Comparison of ENCODE assay signal across 19 cellular contexts in the genomic region with DNA sequence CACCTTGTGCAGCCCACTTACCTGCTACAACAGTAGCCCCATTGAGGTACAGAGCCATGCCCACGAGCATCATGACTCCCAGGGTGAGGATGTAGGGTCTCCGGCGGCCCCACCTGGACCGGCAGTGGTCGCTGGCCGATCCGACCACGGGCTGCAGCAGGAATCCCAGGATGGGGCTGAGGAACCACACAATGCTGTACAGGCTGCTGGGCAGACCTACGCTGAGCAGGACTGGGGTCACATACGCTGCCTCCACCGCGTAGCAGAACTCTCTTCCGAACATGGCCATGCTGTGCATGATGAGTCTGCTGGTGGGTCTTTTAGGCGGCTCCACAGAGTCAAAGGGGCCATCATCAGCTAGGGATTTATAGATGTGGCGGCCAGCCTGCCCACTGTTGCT. TPM values are rescaled to one million over a fixed set of nuclear protein-coding genes. Genes with fewer than 3 reads are reported as not detected.
DNase-seq lines count a peak whose midpoint lies in the region; ATAC-seq, FAIRE-seq and TF ChIP-seq lines count a peak whose summit lies in the region.
"Had no signal": no experiment of that assay in that cellular context is flagged by ENCODE, and none has a peak within 500 bp of the region (broad histone marks: within the 10 kb centered on the region; RNA-seq: fewer than 3 reads in every experiment).

No MANE protein-coding gene starts in this region.

- BruUV-seq in K562 (replicated peaks; lab: Mats Ljungman, UMichigan), result no TSS peak

- no peak for DNase-seq in A549 (ENCODE audit: low read depth in 1 of 2, low spot score in 1 of 2)
- DNase-seq in K562 (ENCODE audit: extremely low read depth in 1 of 4, low spot score in 3 of 4), result no peak
- no peak for DNase-seq in mesenchymal stem cell
- DNase-seq in retinal pigment epithelial cell (ENCODE audit: low read depth), result no peak
- no peak for DNase-seq in NOMO-1 (lab: John Stamatoyannopoulos, UW; ENCODE audit: unreplicated experiment in 2 of 2)
- DNase-seq in right atrium auricular region (ENCODE audit: low spot score), result no peak
- no peak for DNase-seq in activated CD4-positive, alpha-beta T cell treated with anti-CD3 and anti-CD28 coated beads, Interleukin-2, amount 10 ng/mL, durations not matched to agents 7 days and 5 days
- DNase-seq in D721Med (ENCODE audit: insufficient read length, low spot score), result no peak
- DNase-seq: ACHN; Calu3; CD4-positive, alpha-beta T cell; DMS79; H9 had no signal

- 66% methylated on average over 9 of the region's 15 CpGs for WGBS in A549 (ENCODE audit: missing lambda C conversion rate)
- 13% methylated on average over 15 of the region's 15 CpGs for WGBS in K562 (ENCODE audit: insufficient coverage, low coverage, missing lambda C conversion rate)
- WGBS in mesenchymal stem cell, result 95% methylated on average over 15 of the region's 15 CpGs

- no peak overlapping the region for H2BK15ac ChIP-seq in mesenchymal stem cell (ENCODE audit: low read depth, poor library complexity, severe bottlenecking)

- H2BK12ac ChIP-seq in mesenchymal stem cell (ENCODE audit: low read length in 2 of 2), result peak overlapping the region in 1 of 2 experiments; percentile 47

- no peaks in the 10 kb centered on the region for H3K9me1 ChIP-seq in K562 (ENCODE audit: control insufficient read depth, insufficient read depth, low read length)

- H3K27ac Mint-ChIP-seq in activated CD4-positive, alpha-beta T cell treated with anti-CD3 and anti-CD28 coated beads, Interleukin-2, amount 10 ng/mL, durations not matched to agents 7 days and 5 days, result no peak overlapping the region
- H3K27ac Mint-ChIP-seq: CD4-positive, alpha-beta T cell; GM23338; H9; IgD-negative memory B cell had no signal

- H3K4me1 ChIP-seq in A549, result no peaks in the 10 kb centered on the region
- H3K4me1 ChIP-seq in K562 (replicated peaks in 1 of 2; ENCODE audit: control insufficient read depth in 2 of 2, insufficient read depth in 2 of 2, low read length in 2 of 2), result peaks cover 6 to 14% of the 10 kb centered on the region in 2 experiments; a peak in 4 of 5 replicates
- H3K4me1 ChIP-seq in mesenchymal stem cell (ENCODE audit: control insufficient read depth, insufficient read depth, low read depth, low read length), result peaks cover 5% of the 10 kb centered on the region
- no peaks in the 10 kb centered on the region for H3K4me1 ChIP-seq in right atrium auricular region
- H3K4me1 ChIP-seq: BLaER1 treated with 17β-estradiol and CSF1 and Interleukin-3, amounts not matched to agents 10 nM and 100 nM had no signal

- H3K9me3 Mint-ChIP-seq in activated CD4-positive, alpha-beta T cell treated with anti-CD3 and anti-CD28 coated beads, Interleukin-2, amount 10 ng/mL, durations not matched to agents 7 days and 5 days, result peaks cover 5% of the 10 kb centered on the region
- H3K9me3 Mint-ChIP-seq: CD4-positive, alpha-beta T cell; GM23338; H9 had no signal

- H4K8ac ChIP-seq in mesenchymal stem cell (ENCODE audit: low read length), result no peak overlapping the region

- no peaks in the 10 kb centered on the region for H3K27me3 Mint-ChIP-seq in activated CD4-positive, alpha-beta T cell treated with anti-CD3 and anti-CD28 coated beads, Interleukin-2, amount 10 ng/mL, durations not matched to agents 7 days and 5 days
- H3K27me3 Mint-ChIP-seq: CD4-positive, alpha-beta T cell; IgD-negative memory B cell had no signal

- intact Hi-C loops in K562 (cut with micrococcal nuclease), result no loop called here

- TF ChIP-seq POLR2A in A549 (IDR thresholded peaks at IDR 0.05; ENCODE audit: low read length), result 0 out of 2 replicates have a peak, but pooled peaks have one; percentile 16
- no peak for TF ChIP-seq POLR2A in K562 (conservative IDR thresholded peaks at IDR 0.05)

- H3K27ac ChIP-seq in A549 (no peak overlapping the region), K562 (ENCODE audit: extremely low read depth, low read depth, low read length) (no peak overlapping the region), mesenchymal stem cell (ENCODE audit: low read length, poor library complexity, severe bottlenecking) (no peak overlapping the region), right atrium auricular region (no peak overlapping the region)
- H3K27ac ChIP-seq: 22Rv1; BLaER1 treated with 17β-estradiol and CSF1 and Interleukin-3, amounts not matched to agents 10 nM and 100 nM had no signal

- no peaks in the 10 kb centered on the region for H3K4me1 Mint-ChIP-seq in activated CD4-positive, alpha-beta T cell treated with anti-CD3 and anti-CD28 coated beads, Interleukin-2, amount 10 ng/mL, durations not matched to agents 7 days and 5 days
- H3K4me1 Mint-ChIP-seq: IgD-negative memory B cell had no signal

- H3K9me3 ChIP-seq in A549 (no peaks in the 10 kb centered on the region), K562 (replicated peaks; ENCODE audit: control insufficient read depth, insufficient read depth, low read depth, low read length) (peaks cover 5% of the 10 kb centered on the region; the same call in 1 of the 2 replicates), mesenchymal stem cell (ENCODE audit: control insufficient read depth, low read length) (peaks cover 6% of the 10 kb centered on the region), right atrium auricular region (no peaks in the 10 kb centered on the region)

- ATAC-seq in A549 (peak in 1 of 2 experiments; percentile 39; a peak in 1 of 6 replicates), K562 (peak; percentile 53)
- ATAC-seq: GM12878, GM23338 had no signal

- H2AK5ac ChIP-seq in mesenchymal stem cell (ENCODE audit: low read length, severe bottlenecking), result no peak overlapping the region

- no peaks in the 10 kb centered on the region for H3K79me2 ChIP-seq in K562 (ENCODE audit: control insufficient read depth, insufficient read depth, low read length)

- H3K4me3 ChIP-seq in A549, result no peak overlapping the region
- no peak overlapping the region for H3K4me3 ChIP-seq in K562
- H3K4me3 ChIP-seq in mesenchymal stem cell (ENCODE audit: insufficient read depth in 1 of 2, low read depth in 1 of 2, low read length in 2 of 2), result no peak overlapping the region
- peak overlapping the region; percentile 81 for H3K4me3 ChIP-seq in retinal pigment epithelial cell (ENCODE audit: low read length)
- H3K4me3 ChIP-seq in right atrium auricular region, result no peak overlapping the region
- H3K4me3 ChIP-seq: BLaER1 treated with 17β-estradiol and CSF1 and Interleukin-3, amounts not matched to agents 10 nM and 100 nM; GM12878; GM23338 had no signal

- no peaks in the 10 kb centered on the region for H3K79me1 ChIP-seq in mesenchymal stem cell (replicated peaks; ENCODE audit: low read length, poor library complexity, severe bottlenecking)

- H3K18ac ChIP-seq in mesenchymal stem cell (ENCODE audit: low read depth in 1 of 2, low read length in 2 of 2), result no peak overlapping the region

- peaks cover 9 to 11% of the 10 kb centered on the region in 2 experiments; a peak in 4 of 5 replicates for H3K27me3 ChIP-seq in K562 (ENCODE audit: control insufficient read depth in 2 of 2, insufficient read depth in 2 of 2, low read length in 2 of 2)
- H3K27me3 ChIP-seq in mesenchymal stem cell (ENCODE audit: control insufficient read depth in 1 of 2, insufficient read depth in 1 of 2, low read length in 2 of 2), result no peaks in the 10 kb centered on the region
- no peaks in the 10 kb centered on the region for H3K27me3 ChIP-seq in right atrium auricular region
- H3K27me3 ChIP-seq: BLaER1 treated with 17β-estradiol and CSF1 and Interleukin-3, amounts not matched to agents 10 nM and 100 nM had no signal

- peaks cover 18% of the 10 kb centered on the region for H3K36me3 Mint-ChIP-seq in activated CD4-positive, alpha-beta T cell treated with anti-CD3 and anti-CD28 coated beads, Interleukin-2, amount 10 ng/mL, durations not matched to agents 7 days and 5 days (ENCODE audit: low read depth)

- H3K4ac ChIP-seq in mesenchymal stem cell (ENCODE audit: low read depth in 1 of 2, low read length in 2 of 2), result no peak overlapping the region

- H3K36me3 ChIP-seq in K562 (ENCODE audit: control insufficient read depth, insufficient read depth, low read length), result no peaks in the 10 kb centered on the region
- peaks cover 12 to 30% of the 10 kb centered on the region in 2 experiments for H3K36me3 ChIP-seq in mesenchymal stem cell (ENCODE audit: control insufficient read depth in 1 of 2, insufficient read depth in 2 of 2, low read depth in 1 of 2, low read length in 2 of 2)
- peaks cover 14% of the 10 kb centered on the region for H3K36me3 ChIP-seq in right atrium auricular region

- H3K9ac ChIP-seq in K562 (ENCODE audit: insufficient read depth in 1 of 2, low read depth in 2 of 2, low read length in 2 of 2), result 0 out of 4 replicates have a peak overlapping the region, but pooled peaks of 1 of the 2 experiments have one; percentile 15
- no peak overlapping the region for H3K9ac ChIP-seq in mesenchymal stem cell (ENCODE audit: low read length)
- H3K9ac ChIP-seq: BLaER1 treated with 17β-estradiol and CSF1 and Interleukin-3, amounts not matched to agents 10 nM and 100 nM had no signal

- in situ Hi-C loops in K562 (cut with MboI), result no loop called here

- H4K20me1 ChIP-seq in K562 (replicated peaks; ENCODE audit: control insufficient read depth, insufficient read depth, low read length), result no peaks in the 10 kb centered on the region
- H4K20me1 ChIP-seq: BLaER1 treated with 17β-estradiol and CSF1 and Interleukin-3, amounts not matched to agents 10 nM and 100 nM had no signal

- no peak for FAIRE-seq in A549 (lab: Jason Lieb, UNC)
- FAIRE-seq in K562 (lab: Jason Lieb, UNC), result no peak
- no peak for FAIRE-seq in D721Med (lab: Jason Lieb, UNC)
- FAIRE-seq: GM12878 had no signal

- TF ChIP-seq RAD21 in A549 (conservative IDR thresholded peaks at IDR 0.05 in 1 of 2, IDR thresholded peaks at IDR 0.05 in 1 of 2), result no peak
- no peak for TF ChIP-seq RAD21 in K562 (CRISPR knock-in tag; conservative IDR thresholded peaks at IDR 0.05 in 1 of 2, IDR thresholded peaks at IDR 0.05 in 1 of 2)

- H3K4me3 Mint-ChIP-seq in activated CD4-positive, alpha-beta T cell treated with anti-CD3 and anti-CD28 coated beads, Interleukin-2, amount 10 ng/mL, durations not matched to agents 7 days and 5 days, result no peak overlapping the region
- H3K4me3 Mint-ChIP-seq: CD4-positive, alpha-beta T cell; GM23338; H9; IgD-negative memory B cell had no signal

- TF ChIP-seq CTCF in A549 (IDR thresholded peaks at IDR 0.05) (no peak), K562 (IDR thresholded peaks at IDR 0.05 in 2 of 3, conservative IDR thresholded peaks at IDR 0.05 in 1 of 3; ENCODE audit: insufficient read depth in 2 of 3, low read depth in 1 of 3, low read length in 3 of 3) (no peak), retinal pigment epithelial cell (conservative IDR thresholded peaks at IDR 0.05; ENCODE audit: low read depth, low read length) (no peak), right atrium auricular region (IDR thresholded peaks at IDR 0.05) (no peak), D721Med (IDR thresholded peaks at IDR 0.05; ENCODE audit: insufficient read depth, missing control alignments) (no peak)

- H4K91ac ChIP-seq in mesenchymal stem cell (ENCODE audit: low read length), result peak overlapping the region; percentile 18

- POLR2A ChIA-PET in A549 (lab: Yijun Ruan, JAX) (interaction anchor here (1.5 kb wide), 1 partner anchor 24 kb away, joined by 4 read pairs; a partner anchor contains a TSS), K562 (lab: Yijun Ruan, JAX) (no interaction called here)
- POLR2A ChIA-PET in activated CD4-positive, alpha-beta T cell treated with anti-CD3 and anti-CD28 coated beads, Interleukin-2, amount 10 ng/mL, durations not matched to agents 7 days and 5 days (lab: Charles Lee), result no interaction called here

- no peak for TF ChIP-seq EP300 in A549 (IDR thresholded peaks at IDR 0.05)
- TF ChIP-seq EP300 in K562 (IDR thresholded peaks at IDR 0.05; ENCODE audit: low read length), result no peak

- peak overlapping the region in 1 of 2 experiments; percentile 6 for H3K14ac ChIP-seq in mesenchymal stem cell (ENCODE audit: low read length in 2 of 2)

- no peak overlapping the region for H2BK120ac ChIP-seq in mesenchymal stem cell (ENCODE audit: low read depth, low read length)

- CTCF ChIA-PET in A549 (lab: Yijun Ruan, JAX) (no interaction called here), K562 (lab: Yijun Ruan, JAX; ENCODE audit: low intra/inter-chr PET ratio) (no interaction called here)
- CTCF ChIA-PET in activated CD4-positive, alpha-beta T cell treated with anti-CD3 and anti-CD28 coated beads, Interleukin-2, amount 10 ng/mL, durations not matched to agents 7 days and 5 days (lab: Charles Lee), result no interaction called here

- no peak overlapping the region for H2BK5ac ChIP-seq in mesenchymal stem cell (ENCODE audit: low read depth, low read length, poor library complexity, severe bottlenecking)

- no peak overlapping the region for H3K23ac ChIP-seq in mesenchymal stem cell (ENCODE audit: low read length in 2 of 2)

- peak overlapping the region; percentile 71 for H2AFZ ChIP-seq in K562 (ENCODE audit: low read depth, low read length)
- no peak overlapping the region for H2AFZ ChIP-seq in mesenchymal stem cell (ENCODE audit: low read depth, low read length)
- H2AFZ ChIP-seq: GM23338 had no signal

- H3K4me2 ChIP-seq in A549 (no peak overlapping the region), K562 (ENCODE audit: insufficient read depth, low read length) (peak overlapping the region; percentile 60; the same call in 1 of the 2 replicates), mesenchymal stem cell (ENCODE audit: low read length, poor library complexity, severe bottlenecking) (no peak overlapping the region)
- H3K4me2 ChIP-seq: BLaER1 treated with 17β-estradiol and CSF1 and Interleukin-3, amounts not matched to agents 10 nM and 100 nM; GM23338 had no signal

RNA-seq across cellular contexts. Expression of a gene that starts 0.3 kb away (rescaled TPM):
- polyA plus RNA-seq in A549 (2011; rRNA removed) (not detected in 2 replicates), A549 (2017; fragmentation: RNase III; extraction: RNeasy Plus Mini Kit Qiagen cat#74134 plus additional on column Dnase treatment) (not detected in 3 replicates), K562 (2011; rRNA removed) (not detected in 2 replicates), K562 (2014; fragmentation: Illumina TruSeq; extraction: Trizol) (0.24 TPM in 1 of 2 replicates, not detected in the other), K562 (2014; fragmentation: Nextera tagmentation; extraction: Ambion mirVana) (under 1 TPM; 0.03 to 0.14 TPM), K562 (2014; rRNA removed) (0.26 and 0.29 TPM in 2 replicates)
- 0.04 TPM in 1 of 2 replicates, not detected in the other for polyA plus RNA-seq in A549 (2012; cell fraction: cytosol; rRNA removed)
- polyA plus RNA-seq in A549 (2012; cell fraction: nucleus; rRNA removed), result 0.05 TPM in 1 of 2 replicates, not detected in the other
- polyA minus RNA-seq in A549 (2011; rRNA and poly(A)+ RNA removed), result 0.33 TPM in 1 of 2 replicates, not detected in the other
- not detected in 2 replicates for total RNA-seq in K562 (2011; cell fraction: chromatin; rRNA removed; ENCODE audit: low replicate concordance)
- total RNA-seq in K562 (2011; cell fraction: nucleolus; rRNA removed), result 0.17 TPM in 1 of 2 replicates, not detected in the other
- total RNA-seq in K562 (2011; cell fraction: nucleoplasm; rRNA removed), result not detected in 2 replicates
- total RNA-seq in K562 (2014; rRNA removed) (not detected in 2 replicates), K562 (2014; rRNA removed; fragmentation: Illumina TruSeq; extraction: Trizol) (0.06 TPM in 1 of 2 replicates, not detected in the other), K562 (2015; rRNA removed; fragmentation: Illumina TruSeq; extraction: Trizol) (0.23 and 0.25 TPM in 2 replicates), K562 (2021) (0.13 and 0.16 TPM in 2 replicates), right atrium auricular region (under 1 TPM in 1 of 2 donors, not detected in 1; 0.82 TPM)
- not detected in 2 replicates for polyA plus RNA-seq in K562 (2011; cell fraction: cytosol; rRNA removed)
- 0.04 and 0.13 TPM in 2 replicates for polyA plus RNA-seq in K562 (2011; cell fraction: nucleus; rRNA removed)
- 0.10 and 0.17 TPM in 2 replicates for polyA plus RNA-seq in K562 (2012)
- not detected in 2 replicates for polyA minus RNA-seq in K562 (2011; rRNA and poly(A)+ RNA removed)
- not detected in 2 replicates for polyA minus RNA-seq in K562 (2011; cell fraction: cytosol; rRNA and poly(A)+ RNA removed)
- polyA minus RNA-seq in K562 (2011; cell fraction: nucleus; rRNA and poly(A)+ RNA removed), result not detected in 2 replicates
- polyA plus RNA-seq in mesenchymal stem cell (2013, experiment 1 of 2), result 0.28 TPM
- polyA plus RNA-seq in mesenchymal stem cell (2013, experiment 2 of 2), result 0.23 TPM
- under 1 TPM in 1 of 2 experiments, not detected in 1; 0.19 TPM for total RNA-seq in activated CD4-positive, alpha-beta T cell treated with anti-CD3 and anti-CD28 coated beads, Interleukin-2, amount 10 ng/mL, durations not matched to agents 7 days and 5 days
- total RNA-seq: Calu3; CD4-positive, alpha-beta T cell; GM23338; H9 had no signal
- polyA plus RNA-seq: GM23338, IgD-negative memory B cell had no signal

RNA-seq across cellular contexts. Expression of a gene that starts 23.7 kb away (rescaled TPM):
- polyA plus RNA-seq in A549 (2011; rRNA removed) (22.1 and 30.1 TPM in 2 replicates), A549 (2017; fragmentation: RNase III; extraction: RNeasy Plus Mini Kit Qiagen cat#74134 plus additional on column Dnase treatment) (16.7 to 21.1 TPM (median 19.6 TPM) in 3 replicates), K562 (2011; rRNA removed) (3.9 and 4.2 TPM in 2 replicates), K562 (2014; fragmentation: Illumina TruSeq; extraction: Trizol) (3.5 and 3.8 TPM in 2 replicates), K562 (2014; fragmentation: Nextera tagmentation; extraction: Ambion mirVana) (under 1 TPM; 0.72 to 0.81 TPM), K562 (2014; rRNA removed) (4.1 and 5.0 TPM in 2 replicates)
- polyA plus RNA-seq in A549 (2012; cell fraction: cytosol; rRNA removed), result 7.6 and 10.0 TPM in 2 replicates
- polyA plus RNA-seq in A549 (2012; cell fraction: nucleus; rRNA removed), result 5.7 and 7.6 TPM in 2 replicates
- 8.4 and 9.1 TPM in 2 replicates for polyA minus RNA-seq in A549 (2011; rRNA and poly(A)+ RNA removed)
- 0.65 and 1.2 TPM in 2 replicates for total RNA-seq in K562 (2011; cell fraction: chromatin; rRNA removed; ENCODE audit: low replicate concordance)
- total RNA-seq in K562 (2011; cell fraction: nucleolus; rRNA removed), result 0.66 and 1.3 TPM in 2 replicates
- 0.95 and 1.3 TPM in 2 replicates for total RNA-seq in K562 (2011; cell fraction: nucleoplasm; rRNA removed)
- total RNA-seq in K562 (2014; rRNA removed) (2.2 and 3.5 TPM in 2 replicates), K562 (2014; rRNA removed; fragmentation: Illumina TruSeq; extraction: Trizol) (4.4 and 4.5 TPM in 2 replicates), K562 (2015; rRNA removed; fragmentation: Illumina TruSeq; extraction: Trizol) (2.1 and 4.0 TPM in 2 replicates), K562 (2021) (4.6 and 5.1 TPM in 2 replicates), right atrium auricular region (10 to 100 TPM in 1 of 2 donors, 1 to 10 TPM in 1; 4.1 to 12.6 TPM)
- polyA plus RNA-seq in K562 (2011; cell fraction: cytosol; rRNA removed), result 2.5 and 3.8 TPM in 2 replicates
- 0.98 and 1.6 TPM in 2 replicates for polyA plus RNA-seq in K562 (2011; cell fraction: nucleus; rRNA removed)
- 3.3 and 5.1 TPM in 2 replicates for polyA plus RNA-seq in K562 (2012)
- polyA minus RNA-seq in K562 (2011; rRNA and poly(A)+ RNA removed), result 3.8 and 4.9 TPM in 2 replicates
- 1.3 and 3.0 TPM in 2 replicates for polyA minus RNA-seq in K562 (2011; cell fraction: cytosol; rRNA and poly(A)+ RNA removed)
- polyA minus RNA-seq in K562 (2011; cell fraction: nucleus; rRNA and poly(A)+ RNA removed), result 1.5 and 1.8 TPM in 2 replicates
- 8.2 TPM for polyA plus RNA-seq in mesenchymal stem cell (2013, experiment 1 of 2)
- polyA plus RNA-seq in mesenchymal stem cell (2013, experiment 2 of 2), result 8.6 TPM
- total RNA-seq in activated CD4-positive, alpha-beta T cell treated with anti-CD3 and anti-CD28 coated beads, Interleukin-2, amount 10 ng/mL, durations not matched to agents 7 days and 5 days, result 1 to 10 TPM; 4.8 to 6.0 TPM

RNA-seq across cellular contexts. Expression of a gene that starts 48.0 kb away (rescaled TPM):
- polyA plus RNA-seq in A549 (2011; rRNA removed) (not detected in 2 replicates), A549 (2017; fragmentation: RNase III; extraction: RNeasy Plus Mini Kit Qiagen cat#74134 plus additional on column Dnase treatment) (not detected in 3 replicates), K562 (2011; rRNA removed) (not detected in 2 replicates), K562 (2014; fragmentation: Illumina TruSeq; extraction: Trizol) (not detected in 2 replicates), K562 (2014; fragmentation: Nextera tagmentation; extraction: Ambion mirVana) (not detected), K562 (2014; rRNA removed) (not detected in 2 replicates)
- not detected in 2 replicates for polyA plus RNA-seq in A549 (2012; cell fraction: cytosol; rRNA removed)
- polyA plus RNA-seq in A549 (2012; cell fraction: nucleus; rRNA removed), result not detected in 2 replicates
- polyA minus RNA-seq in A549 (2011; rRNA and poly(A)+ RNA removed), result not detected in 2 replicates
- not detected in 2 replicates for total RNA-seq in K562 (2011; cell fraction: chromatin; rRNA removed; ENCODE audit: low replicate concordance)
- not detected in 2 replicates for total RNA-seq in K562 (2011; cell fraction: nucleolus; rRNA removed)
- total RNA-seq in K562 (2011; cell fraction: nucleoplasm; rRNA removed), result not detected in 2 replicates
- total RNA-seq in K562 (2014; rRNA removed) (not detected in 2 replicates), K562 (2014; rRNA removed; fragmentation: Illumina TruSeq; extraction: Trizol) (not detected in 2 replicates), K562 (2015; rRNA removed; fragmentation: Illumina TruSeq; extraction: Trizol) (not detected in 2 replicates), K562 (2021) (not detected in 2 replicates), right atrium auricular region (not detected)
- not detected in 2 replicates for polyA plus RNA-seq in K562 (2011; cell fraction: cytosol; rRNA removed)
- not detected in 2 replicates for polyA plus RNA-seq in K562 (2011; cell fraction: nucleus; rRNA removed)
- polyA plus RNA-seq in K562 (2012), result not detected in 2 replicates
- polyA minus RNA-seq in K562 (2011; rRNA and poly(A)+ RNA removed), result not detected in 2 replicates
- polyA minus RNA-seq in K562 (2011; cell fraction: cytosol; rRNA and poly(A)+ RNA removed), result not detected in 2 replicates
- polyA minus RNA-seq in K562 (2011; cell fraction: nucleus; rRNA and poly(A)+ RNA removed), result not detected in 2 replicates
- polyA plus RNA-seq in mesenchymal stem cell (2013, experiment 1 of 2), result not detected
- not detected for polyA plus RNA-seq in mesenchymal stem cell (2013, experiment 2 of 2)
- total RNA-seq in activated CD4-positive, alpha-beta T cell treated with anti-CD3 and anti-CD28 coated beads, Interleukin-2, amount 10 ng/mL, durations not matched to agents 7 days and 5 days, result not detected
- total RNA-seq: Calu3; CD4-positive, alpha-beta T cell; G401; GM12878; GM23338; H9 had no signal
- polyA plus RNA-seq: GM23338, IgD-negative memory B cell had no signal

RNA-seq across cellular contexts. Expression of a gene that starts 58.8 kb away (rescaled TPM):
- polyA plus RNA-seq in A549 (2011; rRNA removed) (1.3 and 1.4 TPM in 2 replicates), A549 (2017; fragmentation: RNase III; extraction: RNeasy Plus Mini Kit Qiagen cat#74134 plus additional on column Dnase treatment) (0.18 to 0.35 TPM (median 0.26 TPM) in 3 replicates), K562 (2011; rRNA removed) (1.9 and 3.0 TPM in 2 replicates), K562 (2014; fragmentation: Illumina TruSeq; extraction: Trizol) (1.9 and 2.3 TPM in 2 replicates), K562 (2014; fragmentation: Nextera tagmentation; extraction: Ambion mirVana) (under 1 TPM; 0.51 to 0.62 TPM), K562 (2014; rRNA removed) (2.0 and 2.4 TPM in 2 replicates)
- polyA plus RNA-seq in A549 (2012; cell fraction: cytosol; rRNA removed), result 0.11 and 0.16 TPM in 2 replicates
- 0.77 and 0.91 TPM in 2 replicates for polyA plus RNA-seq in A549 (2012; cell fraction: nucleus; rRNA removed)
- polyA minus RNA-seq in A549 (2011; rRNA and poly(A)+ RNA removed), result 0.58 TPM in 2 replicates
- 3.7 and 5.2 TPM in 2 replicates for total RNA-seq in K562 (2011; cell fraction: chromatin; rRNA removed; ENCODE audit: low replicate concordance)
- 1.5 and 2.1 TPM in 2 replicates for total RNA-seq in K562 (2011; cell fraction: nucleolus; rRNA removed)
- 4.3 and 5.7 TPM in 2 replicates for total RNA-seq in K562 (2011; cell fraction: nucleoplasm; rRNA removed)
- total RNA-seq in K562 (2014; rRNA removed) (1.7 and 2.9 TPM in 2 replicates), K562 (2014; rRNA removed; fragmentation: Illumina TruSeq; extraction: Trizol) (1.8 and 2.4 TPM in 2 replicates), K562 (2015; rRNA removed; fragmentation: Illumina TruSeq; extraction: Trizol) (3.0 and 3.3 TPM in 2 replicates), K562 (2021) (0.96 and 1.8 TPM in 2 replicates), right atrium auricular region (1 to 10 TPM; 1.2 to 2.0 TPM)
- 0.30 and 1.3 TPM in 2 replicates for polyA plus RNA-seq in K562 (2011; cell fraction: cytosol; rRNA removed)
- polyA plus RNA-seq in K562 (2011; cell fraction: nucleus; rRNA removed), result 6.3 and 11.8 TPM in 2 replicates
- 2.0 and 4.1 TPM in 2 replicates for polyA plus RNA-seq in K562 (2012)
- polyA minus RNA-seq in K562 (2011; rRNA and poly(A)+ RNA removed), result 1.9 and 3.8 TPM in 2 replicates
- polyA minus RNA-seq in K562 (2011; cell fraction: cytosol; rRNA and poly(A)+ RNA removed), result not detected in 2 replicates
- polyA minus RNA-seq in K562 (2011; cell fraction: nucleus; rRNA and poly(A)+ RNA removed), result 2.3 and 3.7 TPM in 2 replicates
- polyA plus RNA-seq in mesenchymal stem cell (2013, experiment 1 of 2), result 0.43 TPM
- 0.36 TPM for polyA plus RNA-seq in mesenchymal stem cell (2013, experiment 2 of 2)
- 1 to 10 TPM; 4.5 to 5.2 TPM for total RNA-seq in activated CD4-positive, alpha-beta T cell treated with anti-CD3 and anti-CD28 coated beads, Interleukin-2, amount 10 ng/mL, durations not matched to agents 7 days and 5 days
